In the genomic region with DNA sequence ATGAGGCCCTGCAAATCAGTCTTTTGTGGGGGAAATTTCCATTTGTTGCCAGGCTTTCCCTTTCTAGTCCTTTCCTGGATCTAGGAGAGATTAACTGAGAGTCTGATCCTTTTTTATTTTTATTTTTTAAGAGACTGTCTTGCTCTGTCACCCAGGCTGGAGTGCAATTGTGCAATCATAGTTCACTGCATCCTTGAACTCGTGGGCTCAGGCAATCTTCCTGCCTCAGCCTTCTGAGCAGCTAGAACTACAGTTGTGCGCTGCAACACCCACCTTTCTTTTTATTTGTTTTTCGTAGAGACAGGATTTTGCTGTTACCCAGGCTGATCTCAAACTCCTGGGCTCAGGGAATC, we compare ENCODE assay signal across 18 cellular contexts. TPM values are rescaled to one million over a fixed set of nuclear protein-coding genes. Genes with fewer than 3 reads are reported as not detected.
A peak's percentile ranks its signal among the peaks of the same experiment; 100 is the strongest.
DNase-seq lines count a peak whose midpoint lies in the region; ATAC-seq and TF ChIP-seq lines count a peak whose summit lies in the region.
"Had no signal": no experiment of that assay in that cellular context is flagged by ENCODE, and none has a peak within 500 bp of the region (broad histone marks: within the 10 kb centered on the region; RNA-seq: fewer than 3 reads in every experiment).

No MANE protein-coding gene starts in this region.

- no peak overlapping the region for H3K27ac Mint-ChIP-seq in stimulated activated naive CD8-positive, alpha-beta T cell treated with anti-CD3 and anti-CD28 coated beads, Interleukin-15, Interleukin-2, amounts not matched to agents 100 ng/mL and 50 ng/mL, for 24 hours
- peak overlapping the region; percentile 97 for H3K27ac Mint-ChIP-seq in endodermal cell
- H3K27ac Mint-ChIP-seq: activated naive CD4-positive, alpha-beta T cell treated with anti-CD3 and anti-CD28 coated beads, Interleukin-2, amount 50 U/mL, for 72 hours had no signal

- H3K27me3 Mint-ChIP-seq in stimulated activated naive CD8-positive, alpha-beta T cell treated with anti-CD3 and anti-CD28 coated beads, Interleukin-15, Interleukin-2, amounts not matched to agents 100 ng/mL and 50 ng/mL, for 24 hours: no peaks in the 10 kb centered on the region
- H3K27me3 Mint-ChIP-seq in endodermal cell (ENCODE audit: insufficient read depth): no peaks in the 10 kb centered on the region

- peak overlapping the region; percentile 68 for H3K4me3 Mint-ChIP-seq in stimulated activated naive CD8-positive, alpha-beta T cell treated with anti-CD3 and anti-CD28 coated beads, Interleukin-15, Interleukin-2, amounts not matched to agents 100 ng/mL and 50 ng/mL, for 24 hours
- no peak overlapping the region for H3K4me3 Mint-ChIP-seq in endodermal cell
- H3K4me3 Mint-ChIP-seq: T-helper 1 cell treated with Interleukin-12 subunit alpha and Interleukin-12 subunit beta and Interleukin-4 antibody, amounts not matched to agents 30 μg/mL and 1 μg/mL, for 36 hours had no signal

- H3K9me3 Mint-ChIP-seq in stimulated activated naive CD8-positive, alpha-beta T cell treated with anti-CD3 and anti-CD28 coated beads, Interleukin-15, Interleukin-2, amounts not matched to agents 100 ng/mL and 50 ng/mL, for 24 hours: no peaks in the 10 kb centered on the region
- H3K9me3 Mint-ChIP-seq in endodermal cell: no peaks in the 10 kb centered on the region
- H3K9me3 Mint-ChIP-seq: activated naive CD4-positive, alpha-beta T cell treated with anti-CD3 and anti-CD28 coated beads, Interleukin-2, amount 50 U/mL, for 72 hours; CD14-positive monocyte; T-helper 1 cell treated with Interleukin-12 subunit alpha and Interleukin-12 subunit beta and Interleukin-4 antibody, amounts not matched to agents 30 μg/mL and 1 μg/mL, for 36 hours had no signal

- peaks cover 42% of the 10 kb centered on the region for H3K4me1 Mint-ChIP-seq in stimulated activated naive CD8-positive, alpha-beta T cell treated with anti-CD3 and anti-CD28 coated beads, Interleukin-15, Interleukin-2, amounts not matched to agents 100 ng/mL and 50 ng/mL, for 24 hours (ENCODE audit: low read depth)
- H3K4me1 Mint-ChIP-seq in endodermal cell: peaks cover 31% of the 10 kb centered on the region

- POLR2A ChIA-PET in HEK293T (lab: Yijun Ruan, JAX): interaction anchor here (0.9 to 3.6 kb wide), 7 partner anchors 9 to 81 kb away, joined by 3 to 54 read pairs (median 25); a partner anchor contains a TSS

- TF ChIP-seq POLR2A in thyroid gland (IDR thresholded peaks at IDR 0.05): no peak

- TF ChIP-seq CTCF in endodermal cell (conservative IDR thresholded peaks at IDR 0.05) (no peak), thyroid gland (IDR thresholded peaks at IDR 0.05) (no peak)

- H3K36me3 ChIP-seq in NT2/D1 (ENCODE audit: insufficient read depth, insufficient read length, low read length): peaks cover 4% of the 10 kb centered on the region
- H3K36me3 ChIP-seq in endodermal cell (ENCODE audit: control insufficient read depth, insufficient read depth, low read length): no peaks in the 10 kb centered on the region
- H3K36me3 ChIP-seq in thyroid gland: no peaks in the 10 kb centered on the region
- H3K36me3 ChIP-seq: gastrocnemius medialis had no signal

- H3K27me3 ChIP-seq in NT2/D1 (ENCODE audit: insufficient read depth, insufficient read length) (no peaks in the 10 kb centered on the region), endodermal cell (ENCODE audit: control insufficient read depth, insufficient read depth, low read length, poor library complexity, severe bottlenecking) (no peaks in the 10 kb centered on the region), thyroid gland (no peaks in the 10 kb centered on the region)
- H3K27me3 ChIP-seq: MG63 had no signal

- H3K4me3 ChIP-seq in NT2/D1 (ENCODE audit: insufficient read length, low read depth) (peak overlapping the region; percentile 72), endodermal cell (ENCODE audit: low read length) (peak overlapping the region; percentile 92), thyroid gland (replicated peaks in 1 of 3) (no peak overlapping the region)
- H3K4me3 ChIP-seq: gastrocnemius medialis had no signal

- WGBS in endodermal cell (ENCODE audit: insufficient coverage in 1 of 2, insufficient read length in 1 of 2), 2 experiments: 10 to 16% methylated on average over 2 to 3 of the region's 3 CpGs
- WGBS in thyroid gland, 2 donors: 69 to 72% methylated on average over 3 of the region's 3 CpGs

- no peak overlapping the region for H3K27ac ChIP-seq in endodermal cell (ENCODE audit: low read depth, low read length)
- H3K27ac ChIP-seq in thyroid gland: no peak overlapping the region
- H3K27ac ChIP-seq: gastrocnemius medialis had no signal

- H3K9me3 ChIP-seq in NT2/D1 (ENCODE audit: insufficient read depth, low read length) (no peaks in the 10 kb centered on the region), endodermal cell (ENCODE audit: control insufficient read depth, low read length) (no peaks in the 10 kb centered on the region), thyroid gland (no peaks in the 10 kb centered on the region)
- H3K9me3 ChIP-seq: gastrocnemius medialis, MG63 had no signal

- H3K36me3 Mint-ChIP-seq in stimulated activated naive CD8-positive, alpha-beta T cell treated with anti-CD3 and anti-CD28 coated beads, Interleukin-15, Interleukin-2, amounts not matched to agents 100 ng/mL and 50 ng/mL, for 24 hours (ENCODE audit: low read depth): peaks cover 10% of the 10 kb centered on the region
- H3K36me3 Mint-ChIP-seq in endodermal cell (ENCODE audit: low read depth): no peaks in the 10 kb centered on the region
- H3K36me3 Mint-ChIP-seq: CD14-positive monocyte had no signal

- no peak for DNase-seq in stimulated activated naive CD8-positive, alpha-beta T cell treated with anti-CD3 and anti-CD28 coated beads, Interleukin-15, Interleukin-2, amounts not matched to agents 100 U/mL and 50 U/mL, for 24 hours
- no peak for DNase-seq in NT2/D1 (ENCODE audit: low read depth, low spot score)
- no peak for DNase-seq in endodermal cell
- no peak for DNase-seq in activated CD8-positive, alpha-beta memory T cell treated with anti-CD3 and anti-CD28 coated beads, Interleukin-2, amount 50 U/mL, for 48 hours
- DNase-seq in DMS53 treated with DMSO at 0.1 percent for 48 hours (lab: John Stamatoyannopoulos, UW; ENCODE audit: unreplicated experiment): no peak
- DNase-seq in thyroid gland: no peak
- DNase-seq in HEK293T (ENCODE audit: extremely low spot score): no peak
- DNase-seq: activated CD8-positive, alpha-beta memory T cell treated with anti-CD3 and anti-CD28 coated beads for 24 hours; gastrocnemius medialis; NCI-H510A; substantia nigra had no signal

- no peak for ATAC-seq in stimulated activated naive CD8-positive, alpha-beta T cell treated with anti-CD3 and anti-CD28 coated beads, Interleukin-15, Interleukin-2, amounts not matched to agents 100 U/mL and 50 U/mL, for 24 hours
- ATAC-seq: activated naive CD4-positive, alpha-beta T cell treated with anti-CD3 and anti-CD28 coated beads, Interleukin-2, amount 50 U/mL, for 72 hours; gastrocnemius medialis had no signal

- peak overlapping the region; percentile 92 for H3K9ac ChIP-seq in NT2/D1 (ENCODE audit: insufficient read length, low read depth)
- H3K9ac ChIP-seq in endodermal cell (ENCODE audit: extremely low read depth, low read length, poor library complexity, severe bottlenecking): no peak overlapping the region

- H3K4me1 ChIP-seq in NT2/D1 (ENCODE audit: insufficient read depth, insufficient read length): no peaks in the 10 kb centered on the region
- H3K4me1 ChIP-seq in endodermal cell (ENCODE audit: control insufficient read depth, insufficient read depth, low read length): peaks cover 11% of the 10 kb centered on the region
- peaks cover 0 to 13% of the 10 kb centered on the region in 2 donors for H3K4me1 ChIP-seq in thyroid gland

- CTCF ChIA-PET in HEK293T (lab: Yijun Ruan, JAX): no interaction called here

- intact Hi-C loops in thyroid gland (cut with DNase I): no loop called here

TF ChIP-seq in HEK293T, 16 proteins besides CTCF, POLR2A, EP300 and RAD21:
- TF ChIP-seq TARDBP (IDR thresholded peaks at IDR 0.05): no peak
- no peak for TF ChIP-seq SP1 (IDR thresholded peaks at IDR 0.05)
- TF ChIP-seq ELF4 (IDR thresholded peaks at IDR 0.05): no peak
- TF ChIP-seq LEF1 (IDR thresholded peaks at IDR 0.05; ENCODE audit: borderline replicate concordance): no peak
- TF ChIP-seq ZNF384 (IDR thresholded peaks at IDR 0.05): no peak
- TF ChIP-seq FOXM1 (IDR thresholded peaks at IDR 0.05; ENCODE audit: borderline replicate concordance): no peak
- no peak for TF ChIP-seq CTBP1 (IDR thresholded peaks at IDR 0.05; ENCODE audit: borderline replicate concordance)
- no peak for TF ChIP-seq FOXK2 (IDR thresholded peaks at IDR 0.05)
- TF ChIP-seq HDGF (IDR thresholded peaks at IDR 0.05; ENCODE audit: borderline replicate concordance): no peak
- TF ChIP-seq L3MBTL2 (conservative IDR thresholded peaks at IDR 0.05): no peak
TF ChIP-seq in HEK293T: peak in this region for 0.

RNA-seq across cellular contexts. Expression of a gene that starts 22.9 kb away (rescaled TPM):
- not detected for total RNA-seq in endodermal cell
- not detected for polyA plus RNA-seq in endodermal cell (2013, experiment 1 of 2)
- not detected for polyA plus RNA-seq in endodermal cell (2013, experiment 2 of 2)
- total RNA-seq in thyroid gland: not detected
- total RNA-seq: activated naive CD4-positive, alpha-beta T cell treated with anti-CD3 and anti-CD28 coated beads, Interleukin-2, amount 50 U/mL, for 72 hours; dermis microvascular lymphatic vessel endothelial cell; gastrocnemius medialis; pulmonary artery endothelial cell had no signal
- polyA plus RNA-seq: CD14-positive monocyte had no signal

Comparison
In these comparisons a context has a peak if more than half of its experiments do, and no peak if none do; other contexts are left out.
1. H3K4me3 ChIP-seq: peak in NT2/D1 (single experiment) and endodermal cell (single experiment); none in thyroid gland (0 of 3).